In the genomic region with DNA sequence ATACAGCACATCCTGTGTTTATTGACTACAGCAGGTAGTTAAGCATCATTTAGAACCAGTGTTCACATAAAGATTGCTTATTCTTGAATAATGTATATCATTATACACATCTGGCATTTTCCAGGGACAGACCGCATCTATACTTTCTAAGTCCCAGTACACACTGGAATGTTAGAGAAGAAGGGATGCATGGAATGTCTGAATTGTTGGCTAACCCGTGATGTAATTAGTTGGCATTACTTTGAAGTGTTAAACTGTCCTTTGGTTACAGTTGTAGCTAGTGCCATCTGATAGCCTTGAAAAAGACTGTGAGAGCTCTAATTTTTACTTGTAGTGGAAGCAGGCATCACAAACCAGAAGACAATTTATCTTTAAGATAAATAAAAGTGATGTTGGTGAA, we compare ENCODE assay signal across 6 cellular contexts. TPM values are rescaled to one million over a fixed set of nuclear protein-coding genes. Genes with fewer than 3 reads are reported as not detected.
"Had no signal": no experiment of that assay in that cellular context is flagged by ENCODE, and none has a peak within 500 bp of the region (broad histone marks: within the 10 kb centered on the region; RNA-seq: fewer than 3 reads in every experiment).

No MANE protein-coding gene starts in this region.

- DNase-seq: GOT3, H9, HCEC 1CT, KBM-7 had no signal

RNA-seq across cellular contexts. Expression of gene MCHR2, which starts 29.8 kb away (rescaled TPM):
- total RNA-seq: H9, HT-29 had no signal
- polyA plus RNA-seq: IgD-negative memory B cell had no signal
